8 cellular contexts compared by ENCODE assay signal in genomic region chr5:172106511-172107356, GRCh38.
DNase-seq lines count a peak whose midpoint lies in the region; ATAC-seq and TF ChIP-seq lines count a peak whose summit lies in the region.

No MANE protein-coding gene starts in this region.

- H2AFZ ChIP-seq in OCI-LY7 (ENCODE audit: low read length) (no peak overlapping the region; the same call in 1 of the 2 replicates), neuronal stem cell (ENCODE audit: low read length) (peak overlapping the region; percentile 75)

- H3K9ac ChIP-seq in neuronal stem cell (ENCODE audit: low read depth, low read length, poor library complexity) = no peak overlapping the region

- no peak overlapping the region for H3K4ac ChIP-seq in neuronal stem cell (ENCODE audit: low read length)

- WGBS in neuronal stem cell (ENCODE audit: extremely low coverage in 2 of 2, insufficient read length in 2 of 2, insufficient replicate concordance in 1 of 2), 2 donors = no CpG with 5 or more reads among the region's 39 CpGs

- no peak overlapping the region for H3K14ac ChIP-seq in neuronal stem cell (ENCODE audit: low read length)

- H3K4me1 Mint-ChIP-seq in activated T-helper 17 cell treated with anti-CD3 and anti-CD28 coated beads, Interleukin-2, amount 50 U/mL, for 72 hours = peaks cover 28% of the 10 kb centered on the region
- H3K4me1 Mint-ChIP-seq in stimulated activated naive CD8-positive, alpha-beta T cell treated with anti-CD3 and anti-CD28 coated beads, Interleukin-15, amount 100 ng/mL, for 72 hours = peaks cover 83% of the 10 kb centered on the region

- intact Hi-C loops in OCI-LY7 (cut with micrococcal nuclease; ENCODE audit: unreplicated experiment) = loop anchor here (1.0 to 2.0 kb wide), 2 partner anchors 82 to 186 kb away; partner anchors contain the start of gene STK10

- no peaks in the 10 kb centered on the region for H3K79me2 ChIP-seq in OCI-LY7 (ENCODE audit: insufficient read depth, low read depth, low read length)

- H2BK120ac ChIP-seq in neuronal stem cell (ENCODE audit: low read depth, low read length) = peak overlapping the region; percentile 50

- H3K23ac ChIP-seq in neuronal stem cell (ENCODE audit: low read depth, low read length, poor library complexity) = no peak overlapping the region

- no peak overlapping the region for H4K91ac ChIP-seq in neuronal stem cell (ENCODE audit: low read depth, low read length, poor library complexity)

- CTCF ChIA-PET in OCI-LY7 (lab: Charles Lee; ENCODE audit: unreplicated experiment) = interaction anchor here (0.6 to 2.1 kb wide), 3 partner anchors 69 to 82 kb away, joined by 3 to 13 read pairs (median 4); partner anchors contain the start of gene STK10

- peaks cover 81% of the 10 kb centered on the region for H3K36me3 Mint-ChIP-seq in activated T-helper 17 cell treated with anti-CD3 and anti-CD28 coated beads, Interleukin-2, amount 50 U/mL, for 72 hours (ENCODE audit: low read depth)

- H3K9me3 Mint-ChIP-seq in activated T-helper 17 cell treated with anti-CD3 and anti-CD28 coated beads, Interleukin-2, amount 50 U/mL, for 72 hours = no peaks in the 10 kb centered on the region
- H3K9me3 Mint-ChIP-seq in stimulated activated naive CD8-positive, alpha-beta T cell treated with anti-CD3 and anti-CD28 coated beads, Interleukin-15, amount 100 ng/mL, for 72 hours = no peaks in the 10 kb centered on the region

- H3K4me2 ChIP-seq in OCI-LY7 (ENCODE audit: low read length) = peak overlapping the region; percentile 65
- peak overlapping the region; percentile 21 for H3K4me2 ChIP-seq in neuronal stem cell (ENCODE audit: insufficient read depth, low read length, poor library complexity, severe bottlenecking)

- H3K9me3 ChIP-seq in OCI-LY7 (ENCODE audit: low read length) (no peaks in the 10 kb centered on the region), neuronal stem cell (replicated peaks in 1 of 2; ENCODE audit: control insufficient read depth in 2 of 2, insufficient read depth in 1 of 2, low read depth in 1 of 2, low read length in 2 of 2) (no peaks in the 10 kb centered on the region)

- DNase-seq in ACHN (peak; percentile 40), GM13977 (ENCODE audit: low spot score) (peak; percentile 50), OCI-LY7 (ENCODE audit: low spot score) (peak; percentile 57), foreskin fibroblast (peak in 1 of 2 donors; percentile 64), neuronal stem cell (ENCODE audit: low spot score) (peak; percentile 76), GM19240 (ENCODE audit: insufficient read length, low spot score) (no peak)
- peak; percentile 53 to 60 for DNase-seq in stimulated activated naive CD8-positive, alpha-beta T cell treated with anti-CD3 and anti-CD28 coated beads, Interleukin-15, amount 100 ng/mL, for 72 hours

- peaks cover 31% of the 10 kb centered on the region for H3K4me1 ChIP-seq in OCI-LY7 (ENCODE audit: insufficient read depth, low read length, poor library complexity, severe bottlenecking)
- peaks cover 30 to 33% of the 10 kb centered on the region in 2 donors for H3K4me1 ChIP-seq in neuronal stem cell (ENCODE audit: control insufficient read depth in 2 of 2, insufficient read depth in 1 of 2, low read depth in 1 of 2, low read length in 2 of 2)

- H2BK5ac ChIP-seq in neuronal stem cell (ENCODE audit: low read length) = no peak overlapping the region

- H3K79me1 ChIP-seq in neuronal stem cell (ENCODE audit: low read depth, low read length) = no peaks in the 10 kb centered on the region

- H4K20me1 ChIP-seq in OCI-LY7 (ENCODE audit: insufficient read depth, low read length) = no peaks in the 10 kb centered on the region

- no peak overlapping the region for H3K27ac ChIP-seq in OCI-LY7 (ENCODE audit: low read depth, low read length, poor library complexity, severe bottlenecking)
- H3K27ac ChIP-seq in neuronal stem cell (replicated peaks; ENCODE audit: low read length) = no peak overlapping the region

- H3K27me3 ChIP-seq in neuronal stem cell (ENCODE audit: control insufficient read depth in 3 of 3, insufficient read depth in 3 of 3, low read depth in 1 of 3, low read length in 3 of 3) = no peaks in the 10 kb centered on the region

- no peak overlapping the region for H4K8ac ChIP-seq in neuronal stem cell (ENCODE audit: low read depth, low read length)

- H3K4me3 ChIP-seq in OCI-LY7 (ENCODE audit: low read depth, low read length, poor library complexity, severe bottlenecking) (peak overlapping the region; percentile 35), foreskin fibroblast (ENCODE audit: low read depth in 1 of 2, low read length in 2 of 2) (peak overlapping the region in 1 of 2 donors; percentile 28), neuronal stem cell (ENCODE audit: low read length in 2 of 2) (no peak overlapping the region)

- H2BK12ac ChIP-seq in neuronal stem cell (ENCODE audit: low read length) = peak overlapping the region; percentile 88

- peak; percentile 94 for TF ChIP-seq CTCF in GM13977 (IDR thresholded peaks at IDR 0.05; ENCODE audit: extremely low read depth, insufficient read depth, missing control alignments)
- peak; percentile 96 for TF ChIP-seq CTCF in OCI-LY7 (conservative IDR thresholded peaks at IDR 0.05; ENCODE audit: low read length)
- peak; percentile 90 for TF ChIP-seq CTCF in foreskin fibroblast (IDR thresholded peaks at IDR 0.05; ENCODE audit: low read depth, low read length)

- no peaks in the 10 kb centered on the region for H3K9me2 ChIP-seq in OCI-LY7 (ENCODE audit: insufficient read depth, low read length)

- no peaks in the 10 kb centered on the region for H3K27me3 Mint-ChIP-seq in activated T-helper 17 cell treated with anti-CD3 and anti-CD28 coated beads, Interleukin-2, amount 50 U/mL, for 72 hours
- no peaks in the 10 kb centered on the region for H3K27me3 Mint-ChIP-seq in stimulated activated naive CD8-positive, alpha-beta T cell treated with anti-CD3 and anti-CD28 coated beads, Interleukin-15, amount 100 ng/mL, for 72 hours

- H2BK15ac ChIP-seq in neuronal stem cell (ENCODE audit: low read length) = peak overlapping the region; percentile 45

- peak overlapping the region; percentile 95 for H2AK5ac ChIP-seq in neuronal stem cell (ENCODE audit: low read depth, low read length)

- peaks cover 41% of the 10 kb centered on the region; the same call in 1 of the 2 replicates for H3K36me3 ChIP-seq in OCI-LY7 (ENCODE audit: insufficient read depth, low read length)
- H3K36me3 ChIP-seq in neuronal stem cell (replicated peaks in 1 of 2; ENCODE audit: control insufficient read depth in 2 of 2, insufficient read depth in 2 of 2, low read length in 2 of 2) = peaks cover 0 to 2% of the 10 kb centered on the region in 2 donors

- POLR2A ChIA-PET in OCI-LY7 (lab: Charles Lee) = interaction anchor here (1.1 to 1.3 kb wide), 3 partner anchors 48 to 82 kb away, joined by 3 to 5 read pairs (median 3); no protein-coding TSS in a partner anchor

- H3K27ac Mint-ChIP-seq in activated T-helper 17 cell treated with anti-CD3 and anti-CD28 coated beads, Interleukin-2, amount 50 U/mL, for 72 hours = peak overlapping the region; percentile 71
- H3K27ac Mint-ChIP-seq in stimulated activated naive CD8-positive, alpha-beta T cell treated with anti-CD3 and anti-CD28 coated beads, Interleukin-15, amount 100 ng/mL, for 72 hours = no peak overlapping the region

- peak overlapping the region; percentile 23 for H3K4me3 Mint-ChIP-seq in activated T-helper 17 cell treated with anti-CD3 and anti-CD28 coated beads, Interleukin-2, amount 50 U/mL, for 72 hours
- H3K4me3 Mint-ChIP-seq in stimulated activated naive CD8-positive, alpha-beta T cell treated with anti-CD3 and anti-CD28 coated beads, Interleukin-15, amount 100 ng/mL, for 72 hours = peak overlapping the region in 1 of 2 donors; percentile 29

- no peak for ATAC-seq in activated T-helper 17 cell treated with anti-CD3 and anti-CD28 coated beads, Interleukin-2, amount 50 U/mL, for 72 hours (replicated peaks)
- no peak for ATAC-seq in stimulated activated naive CD8-positive, alpha-beta T cell treated with anti-CD3 and anti-CD28 coated beads, Interleukin-15, amount 100 ng/mL, for 72 hours

- BruUV-seq in OCI-LY7 (replicated peaks; lab: Mats Ljungman, UMichigan) = no TSS peak

- H3K18ac ChIP-seq in neuronal stem cell (ENCODE audit: low read length) = peak overlapping the region; percentile 91

- in situ Hi-C loops in ACHN (cut with HindIII; ENCODE audit: low pct_ligation_motif_present, low pct_unique_long_range_greater_than_20kb, low sequenced_read_pairs) = no loop called here
- in situ Hi-C loops in GM13977 (cut with MboI; ENCODE audit: low pct_unique_long_range_greater_than_20kb, low sequenced_read_pairs, unreplicated experiment) = loop anchor here (10.0 kb wide), 1 partner anchor 188 kb away; no protein-coding TSS in a partner anchor
